Comparison of ENCODE assay signal across 20 cellular contexts in genomic region chr1:66937529-66938234, GRCh38. TPM values are rescaled to one million over a fixed set of nuclear protein-coding genes. Genes with fewer than 3 reads are reported as not detected.
DNase-seq lines count a peak whose midpoint lies in the region; ATAC-seq and TF ChIP-seq lines count a peak whose summit lies in the region.
"Had no signal": no experiment of that assay in that cellular context is flagged by ENCODE, and none has a peak within 500 bp of the region (broad histone marks: within the 10 kb centered on the region; RNA-seq: fewer than 3 reads in every experiment).

No MANE protein-coding gene starts in this region.

- no peak overlapping the region for H2AFZ ChIP-seq in IMR-90 (replicated peaks; ENCODE audit: low read length, poor library complexity)

- H3K4ac ChIP-seq in IMR-90 (ENCODE audit: low read depth, low read length), result no peak overlapping the region; the same call in 1 of the 2 replicates
- H3K4ac ChIP-seq in mesendoderm (ENCODE audit: low read depth, low read length), result no peak overlapping the region

- no TSS peak for BruUV-seq in IMR-90 (replicated peaks; lab: Mats Ljungman, UMichigan)

- peaks cover 43% of the 10 kb centered on the region for H4K20me1 ChIP-seq in IMR-90 (ENCODE audit: insufficient read depth, low read length)

- H3K79me1 ChIP-seq in IMR-90 (ENCODE audit: low read depth in 1 of 2, low read length in 2 of 2) (peaks cover 3 to 45% of the 10 kb centered on the region in 2 experiments; a peak in 3 of 4 replicates), mesendoderm (ENCODE audit: low read length) (no peaks in the 10 kb centered on the region)

- peaks cover 29% of the 10 kb centered on the region for H3K79me2 ChIP-seq in mesendoderm (ENCODE audit: control insufficient read depth, insufficient read depth, low read length)

- H3K4me1 ChIP-seq in IMR-90 (ENCODE audit: control insufficient read depth, insufficient read depth, low read length) (peaks cover 6% of the 10 kb centered on the region), mesendoderm (ENCODE audit: control insufficient read depth, low read depth, low read length) (no peaks in the 10 kb centered on the region), spleen (peaks cover 11 to 99% (median 72%) of the 10 kb centered on the region in 6 donors)

- H3K9me3 ChIP-seq in IMR-90 (ENCODE audit: control insufficient read depth, insufficient read depth, low read length) (no peaks in the 10 kb centered on the region), spleen (no peaks in the 10 kb centered on the region)
- H3K9me3 ChIP-seq: esophagus muscularis mucosa, heart left ventricle, tibial nerve had no signal

- dilution Hi-C loops in IMR-90 (cut with HindIII; ENCODE audit: low sequenced_read_pairs, unreplicated experiment), result no loop called here

- H2AK9ac ChIP-seq in IMR-90 (replicated peaks; ENCODE audit: low read depth, low read length, poor library complexity), result no peak overlapping the region

- no peak for TF ChIP-seq POLR2A in IMR-90 (IDR thresholded peaks at IDR 0.05; ENCODE audit: low read depth, low read length)
- no peak for TF ChIP-seq POLR2A in spleen (IDR thresholded peaks at IDR 0.05)

- no peaks in the 10 kb centered on the region for H3K27me3 ChIP-seq in IMR-90 (ENCODE audit: control insufficient read depth, insufficient read depth, low read length)
- no peaks in the 10 kb centered on the region for H3K27me3 ChIP-seq in mesendoderm (ENCODE audit: insufficient read depth, low read length, poor library complexity)
- no peaks in the 10 kb centered on the region for H3K27me3 ChIP-seq in spleen (replicated peaks in 1 of 7)
- H3K27me3 ChIP-seq: brain microvascular endothelial cell, esophagus muscularis mucosa, heart left ventricle, tibial nerve had no signal

- TF ChIP-seq RAD21 in IMR-90 (IDR thresholded peaks at IDR 0.05; ENCODE audit: low read length), result no peak

- no peak overlapping the region for H3K56ac ChIP-seq in IMR-90 (ENCODE audit: extremely low read depth, insufficient read depth, low read length)
- no peak overlapping the region for H3K56ac ChIP-seq in mesendoderm (ENCODE audit: low read length)

- no peak overlapping the region for H2BK20ac ChIP-seq in IMR-90 (ENCODE audit: low read depth, low read length)

- H3K4me2 ChIP-seq in IMR-90 (ENCODE audit: low read depth, low read length) (no peak overlapping the region), mesendoderm (ENCODE audit: low read length) (no peak overlapping the region)

- H4K91ac ChIP-seq in IMR-90 (ENCODE audit: insufficient read depth, low read depth, low read length), result no peak overlapping the region

- H3K9me1 ChIP-seq in IMR-90 (ENCODE audit: insufficient read depth, low read length), result peaks cover 3% of the 10 kb centered on the region

- H3K9ac ChIP-seq in IMR-90 (ENCODE audit: low read depth, low read length) (no peak overlapping the region), mesendoderm (ENCODE audit: low read length) (no peak overlapping the region)

- no CpG with 5 or more reads among the region's 1 CpG for WGBS in IMR-90 (ENCODE audit: extremely low coverage in 2 of 2, insufficient read length in 1 of 2), 2 experiments
- WGBS in mesendoderm (ENCODE audit: extremely low coverage, insufficient coverage, low lambda C conversion rate), result no CpG with 5 or more reads among the region's 1 CpG
- WGBS in spleen, 5 donors, result 0 to 50% (median 0%) methylated on average over 1 of the region's 1 CpG

- in situ Hi-C loops in IMR-90 (cut with MboI; ENCODE audit: low sequenced_read_pairs), result loop anchor here (25.0 kb wide), 2 partner anchors 400 to 1125 kb away; partner anchors contain the start of gene SGIP1

- no peak overlapping the region for H3K4me3 ChIP-seq in IMR-90 (ENCODE audit: insufficient read depth, low read depth, low read length)
- no peak overlapping the region for H3K4me3 ChIP-seq in mesendoderm (ENCODE audit: low read length)
- no peak overlapping the region for H3K4me3 ChIP-seq in spleen
- H3K4me3 ChIP-seq: esophagus muscularis mucosa, heart left ventricle, tibial nerve had no signal

- H2BK5ac ChIP-seq in IMR-90 (ENCODE audit: low read depth, low read length, poor library complexity, severe bottlenecking) (no peak overlapping the region), mesendoderm (ENCODE audit: low read length) (no peak overlapping the region)

- CTCF ChIA-PET in activated CD8-positive, alpha-beta T cell treated with anti-CD3 and anti-CD28 coated beads for 36 hours (lab: Charles Lee), result interaction anchor here (0.9 to 1.5 kb wide), 2 partner anchors 13 to 59 kb away, joined by 3 read pairs; partner anchors contain the start of genes DNAI4 and MIER1
- CTCF ChIA-PET in activated CD8-positive, alpha-beta T cell treated with anti-CD3 and anti-CD28 coated beads, Interleukin-2, amount 10 ng/mL, durations not matched to agents 7 days and 5 days (lab: Charles Lee), result interaction anchor here (1.0 to 1.6 kb wide), 3 partner anchors 8 to 277 kb away, joined by 3 to 4 read pairs (median 3); no protein-coding TSS in a partner anchor
- CTCF ChIA-PET in IMR-90 (lab: Yijun Ruan, JAX), result interaction anchor here (0.7 kb wide), 1 partner anchor 10 kb away, joined by 3 read pairs; no protein-coding TSS in a partner anchor

- peak overlapping the region; percentile 15 for H3K27ac Mint-ChIP-seq in activated CD8-positive, alpha-beta T cell treated with anti-CD3 and anti-CD28 coated beads for 36 hours
- H3K27ac Mint-ChIP-seq in activated CD8-positive, alpha-beta T cell treated with anti-CD3 and anti-CD28 coated beads, Interleukin-2, amount 10 ng/mL, durations not matched to agents 7 days and 5 days, result no peak overlapping the region
- H3K27ac Mint-ChIP-seq in central memory CD8-positive, alpha-beta T cell (ENCODE audit: low read depth), result no peak overlapping the region
- H3K27ac Mint-ChIP-seq in osteocyte (ENCODE audit: unreplicated experiment), result peak overlapping the region; percentile 40
- H3K27ac Mint-ChIP-seq: progenitor cell of endocrine pancreas had no signal

- H3K27ac ChIP-seq in IMR-90 (ENCODE audit: insufficient read depth, low read length) (no peak overlapping the region), mesendoderm (ENCODE audit: low read depth, low read length) (no peak overlapping the region), spleen (no peak overlapping the region)
- H3K27ac ChIP-seq: esophagus muscularis mucosa, heart left ventricle, tibial nerve had no signal

- DNase-seq in activated CD8-positive, alpha-beta T cell treated with anti-CD3 and anti-CD28 coated beads for 36 hours, result no peak
- no peak for DNase-seq in activated CD8-positive, alpha-beta T cell treated with anti-CD3 and anti-CD28 coated beads, Interleukin-2, amount 10 ng/mL, durations not matched to agents 7 days and 5 days
- DNase-seq in IMR-90, result no peak
- DNase-seq in central memory CD8-positive, alpha-beta T cell (ENCODE audit: low spot score in 2 of 2), result no peak
- DNase-seq in osteocyte (ENCODE audit: extremely low spot score, unreplicated experiment), result no peak
- no peak for DNase-seq in mesendoderm
- DNase-seq in spleen, result no peak
- DNase-seq in EL, result no peak
- DNase-seq: ACHN; activated CD4-positive, CD25-positive, alpha-beta regulatory T cell; brain microvascular endothelial cell; heart left ventricle; islet precursor cell; NCI-H187 treated with DMSO at 0.1 percent for 48 hours; NCI-H446 treated with DMSO at 0.1 percent for 48 hours had no signal

- H3K18ac ChIP-seq in IMR-90 (ENCODE audit: low read depth, low read length), result no peak overlapping the region
- H3K18ac ChIP-seq in mesendoderm (ENCODE audit: low read length), result no peak overlapping the region

- no peaks in the 10 kb centered on the region for H3K27me3 Mint-ChIP-seq in activated CD8-positive, alpha-beta T cell treated with anti-CD3 and anti-CD28 coated beads for 36 hours
- H3K27me3 Mint-ChIP-seq in activated CD8-positive, alpha-beta T cell treated with anti-CD3 and anti-CD28 coated beads, Interleukin-2, amount 10 ng/mL, durations not matched to agents 7 days and 5 days (ENCODE audit: low read depth), result no peaks in the 10 kb centered on the region
- no peaks in the 10 kb centered on the region for H3K27me3 Mint-ChIP-seq in central memory CD8-positive, alpha-beta T cell
- H3K27me3 Mint-ChIP-seq in osteocyte (ENCODE audit: unreplicated experiment), result no peaks in the 10 kb centered on the region
- H3K27me3 Mint-ChIP-seq: activated naive CD4-positive, alpha-beta T cell treated with anti-CD3 and anti-CD28 coated beads, Interleukin-2, amount 50 U/mL, for 24 hours; natural killer cell treated with Interleukin-12 subunit alpha and Interleukin-12 subunit beta and Interleukin-15 and Interleukin-18, amount 100 ng/mL, for 72 hours; progenitor cell of endocrine pancreas had no signal

- H3K36me3 ChIP-seq in IMR-90 (ENCODE audit: control insufficient read depth, insufficient read depth, low read length), result no peaks in the 10 kb centered on the region
- no peaks in the 10 kb centered on the region for H3K36me3 ChIP-seq in mesendoderm (ENCODE audit: control insufficient read depth, insufficient read depth, low read length)
- peaks cover 0 to 27% (median 6%) of the 10 kb centered on the region in 6 donors for H3K36me3 ChIP-seq in spleen
- H3K36me3 ChIP-seq: brain microvascular endothelial cell, esophagus muscularis mucosa had no signal

- ATAC-seq in activated CD8-positive, alpha-beta T cell treated with anti-CD3 and anti-CD28 coated beads for 36 hours, result no peak
- ATAC-seq in activated CD8-positive, alpha-beta T cell treated with anti-CD3 and anti-CD28 coated beads, Interleukin-2, amount 10 ng/mL, durations not matched to agents 7 days and 5 days, result no peak
- no peak for ATAC-seq in IMR-90 (ENCODE audit: low read depth)
- no peak for ATAC-seq in central memory CD8-positive, alpha-beta T cell (replicated peaks; ENCODE audit: extremely low read depth, poor library complexity, severe bottlenecking)
- ATAC-seq: natural killer cell treated with Interleukin-12 subunit alpha and Interleukin-12 subunit beta and Interleukin-15 and Interleukin-18, amount 100 ng/mL, for 72 hours had no signal

- no peak overlapping the region for H2BK120ac ChIP-seq in IMR-90 (ENCODE audit: low read depth, low read length)
- H2BK120ac ChIP-seq in mesendoderm (ENCODE audit: low read depth, low read length), result no peak overlapping the region

- no peak overlapping the region for H3K4me3 Mint-ChIP-seq in activated CD8-positive, alpha-beta T cell treated with anti-CD3 and anti-CD28 coated beads for 36 hours
- no peak overlapping the region for H3K4me3 Mint-ChIP-seq in activated CD8-positive, alpha-beta T cell treated with anti-CD3 and anti-CD28 coated beads, Interleukin-2, amount 10 ng/mL, durations not matched to agents 7 days and 5 days
- peak overlapping the region; percentile 31 for H3K4me3 Mint-ChIP-seq in central memory CD8-positive, alpha-beta T cell
- no peak overlapping the region for H3K4me3 Mint-ChIP-seq in osteocyte (ENCODE audit: unreplicated experiment)
- H3K4me3 Mint-ChIP-seq: natural killer cell treated with Interleukin-12 subunit alpha and Interleukin-12 subunit beta and Interleukin-15 and Interleukin-18, amount 100 ng/mL, for 72 hours had no signal

- H4K5ac ChIP-seq in IMR-90 (ENCODE audit: low read depth, low read length) (no peak overlapping the region), mesendoderm (ENCODE audit: low read length) (no peak overlapping the region)

- no peaks in the 10 kb centered on the region for H3K9me3 Mint-ChIP-seq in activated CD8-positive, alpha-beta T cell treated with anti-CD3 and anti-CD28 coated beads for 36 hours
- H3K9me3 Mint-ChIP-seq in activated CD8-positive, alpha-beta T cell treated with anti-CD3 and anti-CD28 coated beads, Interleukin-2, amount 10 ng/mL, durations not matched to agents 7 days and 5 days (ENCODE audit: insufficient read depth), result no peaks in the 10 kb centered on the region
- H3K9me3 Mint-ChIP-seq in central memory CD8-positive, alpha-beta T cell, result no peaks in the 10 kb centered on the region
- H3K9me3 Mint-ChIP-seq in osteocyte (ENCODE audit: unreplicated experiment), result no peaks in the 10 kb centered on the region
- H3K9me3 Mint-ChIP-seq: activated naive CD4-positive, alpha-beta T cell treated with anti-CD3 and anti-CD28 coated beads, Interleukin-2, amount 50 U/mL, for 24 hours; natural killer cell treated with Interleukin-12 subunit alpha and Interleukin-12 subunit beta and Interleukin-15 and Interleukin-18, amount 100 ng/mL, for 72 hours had no signal

- intact Hi-C loops in activated CD8-positive, alpha-beta T cell treated with anti-CD3 and anti-CD28 coated beads for 36 hours (cut with micrococcal nuclease), result loop anchor here (10.0 kb wide), 1 partner anchor 653 kb away; no protein-coding TSS in a partner anchor
- intact Hi-C loops in IMR-90 (cut with micrococcal nuclease), result loop anchor here (10.0 kb wide), 1 partner anchor 1093 kb away; no protein-coding TSS in a partner anchor
- intact Hi-C loops in spleen (cut with DNase I; ENCODE audit: low total_unique reads), result no loop called here

- peaks cover 78% of the 10 kb centered on the region for H3K4me1 Mint-ChIP-seq in activated CD8-positive, alpha-beta T cell treated with anti-CD3 and anti-CD28 coated beads for 36 hours (ENCODE audit: low read depth)
- H3K4me1 Mint-ChIP-seq in activated CD8-positive, alpha-beta T cell treated with anti-CD3 and anti-CD28 coated beads, Interleukin-2, amount 10 ng/mL, durations not matched to agents 7 days and 5 days (ENCODE audit: low read depth), result peaks cover 76% of the 10 kb centered on the region
- H3K4me1 Mint-ChIP-seq in central memory CD8-positive, alpha-beta T cell, result peaks cover 73% of the 10 kb centered on the region
- H3K4me1 Mint-ChIP-seq in osteocyte (ENCODE audit: unreplicated experiment), result peaks cover 82% of the 10 kb centered on the region

- TF ChIP-seq CTCF in activated CD8-positive, alpha-beta T cell treated with anti-CD3 and anti-CD28 coated beads for 36 hours (IDR thresholded peaks at IDR 0.05), result no peak
- no peak for TF ChIP-seq CTCF in IMR-90 (conservative IDR thresholded peaks at IDR 0.05; ENCODE audit: low read depth, low read length)
- no peak for TF ChIP-seq CTCF in osteocyte (IDR thresholded peaks at IDR 0.05)
- TF ChIP-seq CTCF in spleen (IDR thresholded peaks at IDR 0.05 in 8 of 11, conservative IDR thresholded peaks at IDR 0.05 in 3 of 11), result no peak

- H3K23ac ChIP-seq in IMR-90 (ENCODE audit: low read depth, low read length) (0 out of 2 replicates have a peak overlapping the region, but pooled peaks have one; percentile 5), mesendoderm (ENCODE audit: low read length) (no peak overlapping the region)

- no peak overlapping the region for H4K8ac ChIP-seq in IMR-90 (ENCODE audit: low read depth in 2 of 2, low read length in 2 of 2)
- no peak overlapping the region for H4K8ac ChIP-seq in mesendoderm (ENCODE audit: low read depth, low read length)

- POLR2A ChIA-PET in activated CD8-positive, alpha-beta T cell treated with anti-CD3 and anti-CD28 coated beads for 36 hours (lab: Charles Lee), result interaction anchor here (0.8 kb wide), 1 partner anchor 11 kb away, joined by 4 read pairs; no protein-coding TSS in a partner anchor
- POLR2A ChIA-PET in activated CD8-positive, alpha-beta T cell treated with anti-CD3 and anti-CD28 coated beads, Interleukin-2, amount 10 ng/mL, durations not matched to agents 7 days and 5 days (lab: Charles Lee), result interaction anchor here (1.2 kb wide), 1 partner anchor 13 kb away, joined by 3 read pairs; the partner anchor contains the start of genes DNAI4 and MIER1
- POLR2A ChIA-PET in IMR-90 (lab: Charles Lee; ENCODE audit: unreplicated experiment), result no interaction called here

- no peak overlapping the region for H2BK15ac ChIP-seq in IMR-90 (ENCODE audit: low read depth, low read length)
- H2BK15ac ChIP-seq in mesendoderm (replicated peaks; ENCODE audit: low read depth), result no peak overlapping the region

- H2AK5ac ChIP-seq in IMR-90 (ENCODE audit: low read depth, low read length) (no peak overlapping the region), mesendoderm (ENCODE audit: low read length) (no peak overlapping the region)

- peaks cover 31% of the 10 kb centered on the region for H3K36me3 Mint-ChIP-seq in activated CD8-positive, alpha-beta T cell treated with anti-CD3 and anti-CD28 coated beads for 36 hours (ENCODE audit: low read depth)
- H3K36me3 Mint-ChIP-seq in activated CD8-positive, alpha-beta T cell treated with anti-CD3 and anti-CD28 coated beads, Interleukin-2, amount 10 ng/mL, durations not matched to agents 7 days and 5 days (ENCODE audit: low read depth), result peaks cover 42% of the 10 kb centered on the region
- peaks cover 26% of the 10 kb centered on the region for H3K36me3 Mint-ChIP-seq in central memory CD8-positive, alpha-beta T cell (ENCODE audit: insufficient read depth)
- H3K36me3 Mint-ChIP-seq in osteocyte (ENCODE audit: unreplicated experiment), result peaks cover 14% of the 10 kb centered on the region
- H3K36me3 Mint-ChIP-seq: natural killer cell treated with Interleukin-12 subunit alpha and Interleukin-12 subunit beta and Interleukin-15 and Interleukin-18, amount 100 ng/mL, for 72 hours had no signal

- H3K14ac ChIP-seq in IMR-90 (replicated peaks; ENCODE audit: low read depth, low read length), result no peak overlapping the region; the same call in 1 of the 2 replicates

RNA-seq across cellular contexts. Expression of gene MIER1, which starts 12.9 kb away (rescaled TPM):
- 10 to 100 TPM; 39.8 to 41.8 TPM for total RNA-seq in activated CD8-positive, alpha-beta T cell treated with anti-CD3 and anti-CD28 coated beads for 36 hours
- total RNA-seq in activated CD8-positive, alpha-beta T cell treated with anti-CD3 and anti-CD28 coated beads, Interleukin-2, amount 10 ng/mL, durations not matched to agents 7 days and 5 days, result 10 to 100 TPM; 49.3 to 54.1 TPM
- total RNA-seq in IMR-90 (2012; rRNA removed), result 11.5 and 32.2 TPM in 2 replicates
- polyA plus RNA-seq in IMR-90 (2012; rRNA removed), result 4.6 and 5.0 TPM in 2 replicates
- polyA plus RNA-seq in IMR-90 (2012; cell fraction: cytosol; rRNA removed), result 0.71 and 0.90 TPM in 2 replicates
- 0.57 and 4.7 TPM in 2 replicates for polyA plus RNA-seq in IMR-90 (2012; cell fraction: nucleus; rRNA removed; ENCODE audit: low replicate concordance)
- total RNA-seq in osteocyte, result 45.8 and 48.3 TPM in 2 replicates
- polyA plus RNA-seq in mesendoderm (2013, experiment 1 of 2), result 15.1 TPM
- 15.0 TPM for polyA plus RNA-seq in mesendoderm (2013, experiment 2 of 2)
- 10 to 100 TPM; 42.2 to 55.8 (median 46.5) TPM for total RNA-seq in spleen
- polyA plus RNA-seq in spleen, result 10 to 100 TPM; 10.3 to 15.7 (median 12.5) TPM

RNA-seq across cellular contexts. Expression of gene DNAI4, which starts 13.0 kb away (rescaled TPM):
- 1 to 10 TPM; 1.0 to 1.7 TPM for total RNA-seq in activated CD8-positive, alpha-beta T cell treated with anti-CD3 and anti-CD28 coated beads for 36 hours
- 1 to 10 TPM; 1.4 to 3.6 TPM for total RNA-seq in activated CD8-positive, alpha-beta T cell treated with anti-CD3 and anti-CD28 coated beads, Interleukin-2, amount 10 ng/mL, durations not matched to agents 7 days and 5 days
- total RNA-seq in IMR-90 (2012; rRNA removed) (1.6 and 1.7 TPM in 2 replicates), osteocyte (8.9 and 10.0 TPM in 2 replicates), spleen (1 to 10 TPM; 2.3 to 8.1 (median 6.0) TPM)
- polyA plus RNA-seq in IMR-90 (2012; rRNA removed) (0.63 and 0.72 TPM in 2 replicates), spleen (1 to 10 TPM in 1 of 3 donors, under 1 TPM in 2; 0.78 to 1.6 (median 0.99) TPM)
- polyA plus RNA-seq in IMR-90 (2012; cell fraction: cytosol; rRNA removed), result 0.24 and 0.44 TPM in 2 replicates
- polyA plus RNA-seq in IMR-90 (2012; cell fraction: nucleus; rRNA removed; ENCODE audit: low replicate concordance), result 0.11 and 0.68 TPM in 2 replicates
- 0.34 TPM for polyA plus RNA-seq in mesendoderm (2013, experiment 1 of 2)
- 0.34 TPM for polyA plus RNA-seq in mesendoderm (2013, experiment 2 of 2)

Comparison
In these comparisons a context has a peak if more than half of its experiments do, and no peak if none do; other contexts are left out.
1. H3K27ac Mint-ChIP-seq: peak in activated CD8-positive, alpha-beta T cell treated with anti-CD3 and anti-CD28 coated beads for 36 hours (single experiment) and osteocyte (single experiment); none in activated CD8-positive, alpha-beta T cell treated with anti-CD3 and anti-CD28 coated beads, Interleukin-2, amount 10 ng/mL, durations not matched to agents 7 days and 5 days (single experiment) and central memory CD8-positive, alpha-beta T cell (single experiment).